ENCODE assay signal across 12 cellular contexts in the genomic region with DNA sequence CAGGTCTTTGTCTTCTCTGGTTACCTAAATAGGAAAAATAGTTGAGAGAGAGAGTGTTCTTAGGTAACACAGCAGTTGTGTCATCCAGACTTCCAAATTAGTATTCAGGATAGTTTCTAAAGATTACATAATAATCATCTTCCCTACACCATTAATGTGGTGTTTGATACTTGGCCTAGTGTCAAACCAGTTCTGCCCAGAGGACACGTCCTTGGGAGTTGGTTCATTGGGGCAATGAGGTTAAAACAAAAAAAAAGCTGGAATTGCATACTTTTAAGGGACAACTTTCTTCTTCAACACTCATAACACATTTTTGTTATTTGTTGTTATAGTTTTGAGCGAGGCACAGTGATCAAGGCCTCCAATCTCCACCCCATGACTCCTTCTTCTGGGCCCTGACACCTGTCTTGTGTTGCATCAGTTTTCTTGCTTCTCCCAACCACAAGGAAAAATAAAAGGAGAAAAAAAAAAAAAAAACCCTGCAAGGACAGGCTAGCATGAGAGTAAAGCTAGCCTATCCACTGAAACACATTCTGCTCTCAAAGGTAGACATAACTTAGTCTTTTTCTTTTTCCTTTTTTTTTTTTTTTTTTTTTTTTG. TPM values are rescaled to one million over a fixed set of nuclear protein-coding genes. Genes with fewer than 3 reads are reported as not detected.
DNase-seq lines count a peak whose midpoint lies in the region; ATAC-seq, FAIRE-seq and TF ChIP-seq lines count a peak whose summit lies in the region.
"Had no signal": no experiment of that assay in that cellular context is flagged by ENCODE, and none has a peak within 500 bp of the region (broad histone marks: within the 10 kb centered on the region; RNA-seq: fewer than 3 reads in every experiment).

No MANE protein-coding gene starts in this region.

- TF ChIP-seq EP300 in A549 (IDR thresholded peaks at IDR 0.05) = no peak

- CTCF ChIA-PET in A549 (lab: Yijun Ruan, JAX) = interaction anchor here (0.6 to 4.5 kb wide), 15 partner anchors 10 to 460 kb away, joined by 3 to 20 read pairs (median 6); a partner anchor contains a TSS
- CTCF ChIA-PET in Panc1 (lab: Charles Lee) = interaction anchor here (0.6 to 0.7 kb wide), 5 partner anchors 10 to 360 kb away, joined by 4 to 7 read pairs (median 5); no protein-coding TSS in a partner anchor

- H3K4me1 Mint-ChIP-seq in progenitor cell of endocrine pancreas (ENCODE audit: low read depth) (peaks cover 13% of the 10 kb centered on the region), nephron progenitor cell (peaks cover 45% of the 10 kb centered on the region)

- 73% methylated on average over 2 of the region's 2 CpGs for WGBS in A549 (ENCODE audit: missing lambda C conversion rate)

- no TSS peak for BruUV-seq in Panc1 (replicated peaks; lab: Mats Ljungman, UMichigan)

- no peak for FAIRE-seq in A549 (lab: Jason Lieb, UNC)
- no peak for FAIRE-seq in urothelium cell line (lab: Jason Lieb, UNC)
- FAIRE-seq: H54 had no signal

- H3K4me1 ChIP-seq in A549 = peaks cover 50% of the 10 kb centered on the region
- peaks cover 10% of the 10 kb centered on the region for H3K4me1 ChIP-seq in Panc1 (ENCODE audit: control insufficient read depth, insufficient read depth, low read length)
- H3K4me1 ChIP-seq in endocrine pancreas (ENCODE audit: control insufficient read depth, insufficient read depth, low read length) = peaks cover 23% of the 10 kb centered on the region

- no peak for TF ChIP-seq POLR2A in A549 (IDR thresholded peaks at IDR 0.05; ENCODE audit: low read length)

- ATAC-seq in A549 (no peak), Panc1 (no peak)

- H3K4me3 Mint-ChIP-seq in progenitor cell of endocrine pancreas (ENCODE audit: low read depth) = peak overlapping the region; percentile 25
- no peak overlapping the region for H3K4me3 Mint-ChIP-seq in nephron progenitor cell

- H3K27ac ChIP-seq in A549 = peak overlapping the region; percentile 73 to 90
- peak overlapping the region; percentile 17; the same call in 1 of the 2 replicates for H3K27ac ChIP-seq in Panc1 (ENCODE audit: low read length)
- H3K27ac ChIP-seq: KMS-11 had no signal

- H3K9me3 ChIP-seq in A549 = no peaks in the 10 kb centered on the region
- no peaks in the 10 kb centered on the region for H3K9me3 ChIP-seq in Panc1 (ENCODE audit: control insufficient read depth, insufficient read depth, low read depth, low read length)
- no peaks in the 10 kb centered on the region for H3K9me3 ChIP-seq in endocrine pancreas (ENCODE audit: control insufficient read depth, low read length)

- DNase-seq in A549 (ENCODE audit: low read depth in 1 of 2, low spot score in 1 of 2) (no peak), Panc1 (ENCODE audit: low read depth, low spot score) (no peak), progenitor cell of endocrine pancreas (ENCODE audit: low spot score, unreplicated experiment) (no peak), nephron progenitor cell (no peak), urothelium cell line (ENCODE audit: low spot score) (no peak), glomerular visceral epithelial cell (ENCODE audit: extremely low spot score) (no peak), NCI-H1417 (lab: John Stamatoyannopoulos, UW) (no peak)
- DNase-seq: activated effector memory CD4-positive, alpha-beta T cell treated with Interleukin-2 at 50 U/mL for 16 hours; stimulated activated CD4-positive, alpha-beta T cell treated with anti-CD3 and anti-CD28 coated beads, Interleukin-12 subunit alpha, Interleukin-12 subunit beta, amount 100 ng/mL, for 4 hours had no signal

- H3K27me3 ChIP-seq in Panc1 (ENCODE audit: control insufficient read depth, insufficient read depth, low read length) (no peaks in the 10 kb centered on the region), endocrine pancreas (ENCODE audit: control insufficient read depth, insufficient read depth, low read length) (no peaks in the 10 kb centered on the region)

- no peaks in the 10 kb centered on the region for H3K9me3 Mint-ChIP-seq in progenitor cell of endocrine pancreas (ENCODE audit: low read depth)
- no peaks in the 10 kb centered on the region for H3K9me3 Mint-ChIP-seq in nephron progenitor cell

- H3K36me3 Mint-ChIP-seq in progenitor cell of endocrine pancreas (ENCODE audit: insufficient read depth) = peaks cover 2% of the 10 kb centered on the region
- H3K36me3 Mint-ChIP-seq in nephron progenitor cell (ENCODE audit: low read depth) = peaks cover 36% of the 10 kb centered on the region

- H3K9ac ChIP-seq in endocrine pancreas (ENCODE audit: control insufficient read depth, insufficient read depth, low read length) = peak overlapping the region; percentile 38
- H3K9ac ChIP-seq: KMS-11 had no signal

- intact Hi-C loops in Panc1 (cut with micrococcal nuclease; ENCODE audit: unreplicated experiment) = loop anchor here (5.0 kb wide), 3 partner anchors 78 to 318 kb away; a partner anchor contains a TSS

- in situ Hi-C loops in Panc1 (cut with HindIII; ENCODE audit: low pct_unique_long_range_greater_than_20kb, low sequenced_read_pairs) = no loop called here

- H3K27me3 Mint-ChIP-seq in progenitor cell of endocrine pancreas (no peaks in the 10 kb centered on the region), nephron progenitor cell (ENCODE audit: low read depth, poor library complexity) (peaks cover 5% of the 10 kb centered on the region)

- H3K4me3 ChIP-seq in A549 = no peak overlapping the region
- H3K4me3 ChIP-seq in Panc1 (ENCODE audit: low read depth in 2 of 2, low read length in 2 of 2) = no peak overlapping the region
- H3K4me3 ChIP-seq in endocrine pancreas (ENCODE audit: control insufficient read depth, insufficient read depth, low read length) = no peak overlapping the region

- H3K27ac Mint-ChIP-seq in progenitor cell of endocrine pancreas (peak overlapping the region; percentile 76), nephron progenitor cell (no peak overlapping the region)

- POLR2A ChIA-PET in A549 (lab: Yijun Ruan, JAX) = interaction anchor here (1.5 to 1.9 kb wide), 2 partner anchors 19 to 232 kb away, joined by 11 to 12 read pairs; a partner anchor contains a TSS
- POLR2A ChIA-PET in Panc1 (lab: Charles Lee) = interaction anchor here (0.6 to 0.7 kb wide), 2 partner anchors 50 to 133 kb away, joined by 4 to 10 read pairs; no protein-coding TSS in a partner anchor

- H3K36me3 ChIP-seq in Panc1 (ENCODE audit: control insufficient read depth, insufficient read depth, low read length) (no peaks in the 10 kb centered on the region; the same call in 1 of the 2 replicates), endocrine pancreas (ENCODE audit: control insufficient read depth, insufficient read depth, low read length) (no peaks in the 10 kb centered on the region)

- peak overlapping the region; percentile 67 for H3K4me2 ChIP-seq in A549
- H3K4me2 ChIP-seq: KMS-11 had no signal

- TF ChIP-seq RAD21 in A549 (conservative IDR thresholded peaks at IDR 0.05 in 1 of 2, IDR thresholded peaks at IDR 0.05 in 1 of 2) = no peak

- TF ChIP-seq CTCF in A549 (IDR thresholded peaks at IDR 0.05) (no peak), Panc1 (IDR thresholded peaks at IDR 0.05) (no peak), progenitor cell of endocrine pancreas (IDR thresholded peaks at IDR 0.05; ENCODE audit: unreplicated experiment) (no peak), nephron progenitor cell (IDR thresholded peaks at IDR 0.05) (no peak)

TF ChIP-seq in A549, 52 proteins besides CTCF, POLR2A, EP300 and RAD21 (continues in another document):
- no peak for TF ChIP-seq CBX8 (IDR thresholded peaks at IDR 0.05)
- TF ChIP-seq SREBF2 (IDR thresholded peaks at IDR 0.05) = no peak
- no peak for TF ChIP-seq BHLHE40 (IDR thresholded peaks at IDR 0.05; ENCODE audit: low read depth, low read length)
- TF ChIP-seq SMC3 (IDR thresholded peaks at IDR 0.05) = no peak
- TF ChIP-seq, protein P1, sequence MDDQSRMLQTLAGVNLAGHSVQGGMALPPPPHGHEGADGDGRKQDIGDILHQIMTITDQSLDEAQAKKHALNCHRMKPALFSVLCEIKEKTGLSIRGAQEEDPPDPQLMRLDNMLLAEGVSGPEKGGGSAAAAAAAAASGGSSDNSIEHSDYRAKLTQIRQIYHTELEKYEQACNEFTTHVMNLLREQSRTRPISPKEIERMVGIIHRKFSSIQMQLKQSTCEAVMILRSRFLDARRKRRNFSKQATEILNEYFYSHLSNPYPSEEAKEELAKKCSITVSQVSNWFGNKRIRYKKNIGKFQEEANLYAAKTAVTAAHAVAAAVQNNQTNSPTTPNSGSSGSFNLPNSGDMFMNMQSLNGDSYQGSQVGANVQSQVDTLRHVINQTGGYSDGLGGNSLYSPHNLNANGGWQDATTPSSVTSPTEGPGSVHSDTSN (IDR thresholded peaks at IDR 0.05) = no peak
- no peak for TF ChIP-seq ZFP36 (IDR thresholded peaks at IDR 0.05; ENCODE audit: borderline replicate concordance, partially characterized antibody)
- TF ChIP-seq KDM5A (IDR thresholded peaks at IDR 0.05) = no peak
- TF ChIP-seq NPAS2 (CRISPR knock-in tag; IDR thresholded peaks at IDR 0.05; ENCODE audit: borderline replicate concordance) = no peak
- no peak for TF ChIP-seq NFE2L2 (conservative IDR thresholded peaks at IDR 0.05; ENCODE audit: low read length)
- no peak for TF ChIP-seq TFCP2L1 (CRISPR knock-in tag; IDR thresholded peaks at IDR 0.05)
- TF ChIP-seq RFX5 (IDR thresholded peaks at IDR 0.05) = no peak
- TF ChIP-seq CHD4 (IDR thresholded peaks at IDR 0.05; ENCODE audit: borderline replicate concordance) = no peak
- no peak for TF ChIP-seq ZNF302 (CRISPR knock-in tag; IDR thresholded peaks at IDR 0.05)
- TF ChIP-seq GATA3 (IDR thresholded peaks at IDR 0.05; ENCODE audit: borderline replicate concordance) = no peak
- no peak for TF ChIP-seq RNF2 (IDR thresholded peaks at IDR 0.05; ENCODE audit: borderline replicate concordance, low read depth)
- TF ChIP-seq MAZ (IDR thresholded peaks at IDR 0.05; ENCODE audit: borderline replicate concordance, low read depth, low read length) = no peak

RNA-seq across cellular contexts. Expression of a gene that starts 28.8 kb away (rescaled TPM):
- polyA plus RNA-seq in A549 (2011; rRNA removed) (34.5 and 35.5 TPM in 2 replicates), A549 (2017; fragmentation: RNase III; extraction: RNeasy Plus Mini Kit Qiagen cat#74134 plus additional on column Dnase treatment) (15.8 to 19.0 TPM (median 17.1 TPM) in 3 replicates)
- polyA plus RNA-seq in A549 (2012; cell fraction: cytosol; rRNA removed) = 14.2 and 14.5 TPM in 2 replicates
- 4.6 and 6.9 TPM in 2 replicates for polyA plus RNA-seq in A549 (2012; cell fraction: nucleus; rRNA removed)
- polyA minus RNA-seq in A549 (2011; rRNA and poly(A)+ RNA removed) = 17.6 and 18.2 TPM in 2 replicates
- total RNA-seq in Panc1 (2021; ENCODE audit: unreplicated experiment) (28.9 TPM), progenitor cell of endocrine pancreas (13.6 and 15.7 TPM in 2 replicates)
- 24.2 TPM for polyA plus RNA-seq in Panc1 (2012; ENCODE audit: insufficient read length)

RNA-seq across cellular contexts. Expression of a gene that starts 33.8 kb away (rescaled TPM):
- polyA plus RNA-seq in A549 (2011; rRNA removed) = 3.9 and 6.2 TPM in 2 replicates
- polyA plus RNA-seq in A549 (2012; cell fraction: cytosol; rRNA removed) = 0.82 and 1.1 TPM in 2 replicates
- 2.2 and 2.7 TPM in 2 replicates for polyA plus RNA-seq in A549 (2012; cell fraction: nucleus; rRNA removed)
- 1.4 to 2.4 TPM (median 1.7 TPM) in 3 replicates for polyA plus RNA-seq in A549 (2017; fragmentation: RNase III; extraction: RNeasy Plus Mini Kit Qiagen cat#74134 plus additional on column Dnase treatment)
- 7.4 and 7.6 TPM in 2 replicates for polyA minus RNA-seq in A549 (2011; rRNA and poly(A)+ RNA removed)
- total RNA-seq in Panc1 (2021; ENCODE audit: unreplicated experiment) = 5.7 TPM
- 5.5 TPM for polyA plus RNA-seq in Panc1 (2012; ENCODE audit: insufficient read length)
- total RNA-seq in progenitor cell of endocrine pancreas = 25.5 and 28.0 TPM in 2 replicates
